In the genomic region with DNA sequence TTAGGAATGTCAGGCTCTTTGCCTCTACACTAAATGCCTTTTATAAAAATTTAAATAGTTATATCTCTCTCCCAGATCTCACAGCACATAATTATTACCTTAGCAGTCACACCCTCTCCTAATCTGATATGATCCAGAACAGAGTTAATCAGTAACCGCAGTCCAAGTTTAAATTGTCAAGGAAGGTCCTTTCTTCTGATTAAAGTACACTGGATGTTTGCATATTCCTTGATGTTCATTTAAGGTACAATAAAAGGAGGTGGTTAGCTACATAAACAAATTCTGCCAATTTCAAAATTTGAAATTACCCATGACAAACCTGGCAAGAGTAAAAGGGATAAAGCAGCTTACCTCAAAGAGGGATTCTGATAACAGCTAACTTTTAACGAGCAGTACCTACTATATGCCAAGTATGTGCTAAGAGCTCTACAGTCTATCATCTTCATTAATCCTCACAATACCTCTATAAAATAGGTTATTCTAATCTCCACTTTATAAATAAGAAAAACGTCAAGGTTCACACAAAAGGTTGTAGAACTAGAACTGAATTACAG, we compare ENCODE assay signal across 2 cellular contexts.
TF ChIP-seq lines count a peak whose summit lies in the region.

No MANE protein-coding gene starts in this region.

TF ChIP-seq in A549, 52 proteins besides CTCF, POLR2A, EP300 and RAD21:
- no peak for TF ChIP-seq RARB (CRISPR knock-in tag; IDR thresholded peaks at IDR 0.05)
- TF ChIP-seq JUNB (IDR thresholded peaks at IDR 0.05): no peak
- TF ChIP-seq JUN (IDR thresholded peaks at IDR 0.05): no peak
- no peak for TF ChIP-seq MAZ (IDR thresholded peaks at IDR 0.05; ENCODE audit: borderline replicate concordance, low read depth, low read length)
- TF ChIP-seq CHD2 (IDR thresholded peaks at IDR 0.05; ENCODE audit: low read length, partially characterized antibody): no peak
- no peak for TF ChIP-seq TFCP2L1 (CRISPR knock-in tag; IDR thresholded peaks at IDR 0.05)
- no peak for TF ChIP-seq GATA3 (IDR thresholded peaks at IDR 0.05; ENCODE audit: borderline replicate concordance)
- TF ChIP-seq NFE2L2 (conservative IDR thresholded peaks at IDR 0.05; ENCODE audit: low read length): no peak
- TF ChIP-seq E2F6 (IDR thresholded peaks at IDR 0.05; ENCODE audit: borderline replicate concordance, low read depth): no peak
- TF ChIP-seq RNF2 (IDR thresholded peaks at IDR 0.05; ENCODE audit: borderline replicate concordance, low read depth): no peak
- no peak for TF ChIP-seq ATOH8 (CRISPR knock-in tag; IDR thresholded peaks at IDR 0.05; ENCODE audit: low read depth)
- TF ChIP-seq FOSL2 (IDR thresholded peaks at IDR 0.05): no peak
- TF ChIP-seq FOSL2 (CRISPR knock-in tag; IDR thresholded peaks at IDR 0.05): no peak
- TF ChIP-seq ZFP36 (IDR thresholded peaks at IDR 0.05; ENCODE audit: borderline replicate concordance, partially characterized antibody): no peak
- no peak for TF ChIP-seq BHLHE40 (IDR thresholded peaks at IDR 0.05; ENCODE audit: low read depth, low read length)
- TF ChIP-seq HDAC2 (IDR thresholded peaks at IDR 0.05): no peak
- no peak for TF ChIP-seq MAFK (IDR thresholded peaks at IDR 0.05; ENCODE audit: partially characterized antibody)
- TF ChIP-seq ELK1 (IDR thresholded peaks at IDR 0.05; ENCODE audit: low read depth, low read length): no peak
- no peak for TF ChIP-seq ZC3H11A (IDR thresholded peaks at IDR 0.05)
- TF ChIP-seq HES2 (IDR thresholded peaks at IDR 0.05): no peak

TF ChIP-seq in K562, 482 proteins besides CTCF, POLR2A, EP300 and RAD21:
- TF ChIP-seq DACH1 (IDR thresholded peaks at IDR 0.05; ENCODE audit: partially characterized antibody) (peak; percentile 29), ZEB2 (IDR thresholded peaks at IDR 0.05) (no peak)
